In genomic region chr14:58061581-58061980, GRCh38 we compare ENCODE assay signal across 26 cellular contexts.
"Had no signal": no experiment of that assay in that cellular context is flagged by ENCODE, and none has a peak within 500 bp of the region (broad histone marks: within the 10 kb centered on the region; RNA-seq: fewer than 3 reads in every experiment).

No MANE protein-coding gene starts in this region.

- DNase-seq: naive thymus-derived CD4-positive, alpha-beta T cell; natural killer cell; pancreas; right cardiac atrium; right lobe of liver; sigmoid colon; small intestine; stimulated activated CD4-positive, alpha-beta T cell treated with anti-CD3 and anti-CD28 coated beads, Interleukin-15, amount 100 ng/mL, for 24 hours; stimulated activated CD4-positive, alpha-beta T cell treated with anti-CD3 and anti-CD28 coated beads, Interleukin-2, amount 100 ng/mL, for 24 hours; stimulated activated CD4-positive, alpha-beta T cell treated with anti-CD3 and anti-CD28 coated beads, Interleukin-2, amount 100 ng/mL, for 48 hours; stimulated activated CD4-positive, alpha-beta T cell treated with anti-CD3 and anti-CD28 coated beads, Interleukin-4, amount 100 ng/mL, for 24 hours; stimulated activated naive B cell treated with anti-CD40 and anti-IgM and Interleukin-4, amounts not matched to agents 10 μg/mL and 1 μg/mL and 100 μg/mL, for 72 hours; stimulated activated naive CD4-positive, alpha-beta T cell treated with Interleukin-2 at 50 U/mL for 16 hours; stomach; testis; tibial artery; transverse colon; upper lobe of right lung; uterus had no signal

- H3K4me3 Mint-ChIP-seq: naive thymus-derived CD4-positive, alpha-beta T cell; natural killer cell; nephron; stimulated activated effector memory CD8-positive, alpha-beta T cell treated with anti-CD3 and anti-CD28 coated beads, Interleukin-12 subunit alpha, Interleukin-12 subunit beta, amount 100 ng/mL, for 72 hours; stimulated activated naive B cell treated with anti-CD40 and anti-IgM and Interleukin-4, amounts not matched to agents 10 μg/mL and 1 μg/mL and 100 μg/mL, for 72 hours; stimulated activated naive CD8-positive, alpha-beta T cell treated with anti-CD3 and anti-CD28 coated beads, Interleukin-15, Interleukin-2, amounts not matched to agents 100 ng/mL and 50 ng/mL, for 24 hours; type B pancreatic cell had no signal

- H3K36me3 Mint-ChIP-seq: naive thymus-derived CD4-positive, alpha-beta T cell; natural killer cell; stimulated activated effector memory CD8-positive, alpha-beta T cell treated with anti-CD3 and anti-CD28 coated beads, Interleukin-12 subunit alpha, Interleukin-12 subunit beta, amount 100 ng/mL, for 72 hours; stimulated activated naive B cell treated with anti-CD40 and anti-IgM and Interleukin-4, amounts not matched to agents 10 μg/mL and 1 μg/mL and 100 μg/mL, for 72 hours; type B pancreatic cell had no signal

- ATAC-seq: naive thymus-derived CD4-positive, alpha-beta T cell; natural killer cell; pancreas; right cardiac atrium; right lobe of liver; stimulated activated naive B cell treated with anti-CD40 and anti-IgM and Interleukin-4, amounts not matched to agents 10 μg/mL and 1 μg/mL and 100 μg/mL, for 72 hours; upper lobe of right lung had no signal

- H3K27ac ChIP-seq: neutrophil, pancreas, prostate gland, right lobe of liver, sigmoid colon, stomach, suprapubic skin, testis, tibial artery, transverse colon, upper lobe of right lung, uterus had no signal

- H3K27me3 Mint-ChIP-seq: type B pancreatic cell had no signal

- H3K4me1 Mint-ChIP-seq: naive thymus-derived CD4-positive, alpha-beta T cell; natural killer cell; nephron; stimulated activated effector memory CD8-positive, alpha-beta T cell treated with anti-CD3 and anti-CD28 coated beads, Interleukin-12 subunit alpha, Interleukin-12 subunit beta, amount 100 ng/mL, for 72 hours; stimulated activated naive B cell treated with anti-CD40 and anti-IgM and Interleukin-4, amounts not matched to agents 10 μg/mL and 1 μg/mL and 100 μg/mL, for 72 hours had no signal

- H3K9me3 Mint-ChIP-seq: natural killer cell; nephron; stimulated activated effector memory CD8-positive, alpha-beta T cell treated with anti-CD3 and anti-CD28 coated beads, Interleukin-12 subunit alpha, Interleukin-12 subunit beta, amount 100 ng/mL, for 72 hours; stimulated activated naive B cell treated with anti-CD40 and anti-IgM and Interleukin-4, amounts not matched to agents 10 μg/mL and 1 μg/mL and 100 μg/mL, for 72 hours; stimulated activated naive CD8-positive, alpha-beta T cell treated with anti-CD3 and anti-CD28 coated beads, Interleukin-15, Interleukin-2, amounts not matched to agents 100 ng/mL and 50 ng/mL, for 24 hours; type B pancreatic cell had no signal

- H3K27ac Mint-ChIP-seq: naive thymus-derived CD4-positive, alpha-beta T cell; natural killer cell; nephron; stimulated activated effector memory CD8-positive, alpha-beta T cell treated with anti-CD3 and anti-CD28 coated beads, Interleukin-12 subunit alpha, Interleukin-12 subunit beta, amount 100 ng/mL, for 72 hours; stimulated activated naive B cell treated with anti-CD40 and anti-IgM and Interleukin-4, amounts not matched to agents 10 μg/mL and 1 μg/mL and 100 μg/mL, for 72 hours; stimulated activated naive CD8-positive, alpha-beta T cell treated with anti-CD3 and anti-CD28 coated beads, Interleukin-15, Interleukin-2, amounts not matched to agents 100 ng/mL and 50 ng/mL, for 24 hours; type B pancreatic cell had no signal
